Comparison of ENCODE assay signal across 8 cellular contexts in the genomic region with DNA sequence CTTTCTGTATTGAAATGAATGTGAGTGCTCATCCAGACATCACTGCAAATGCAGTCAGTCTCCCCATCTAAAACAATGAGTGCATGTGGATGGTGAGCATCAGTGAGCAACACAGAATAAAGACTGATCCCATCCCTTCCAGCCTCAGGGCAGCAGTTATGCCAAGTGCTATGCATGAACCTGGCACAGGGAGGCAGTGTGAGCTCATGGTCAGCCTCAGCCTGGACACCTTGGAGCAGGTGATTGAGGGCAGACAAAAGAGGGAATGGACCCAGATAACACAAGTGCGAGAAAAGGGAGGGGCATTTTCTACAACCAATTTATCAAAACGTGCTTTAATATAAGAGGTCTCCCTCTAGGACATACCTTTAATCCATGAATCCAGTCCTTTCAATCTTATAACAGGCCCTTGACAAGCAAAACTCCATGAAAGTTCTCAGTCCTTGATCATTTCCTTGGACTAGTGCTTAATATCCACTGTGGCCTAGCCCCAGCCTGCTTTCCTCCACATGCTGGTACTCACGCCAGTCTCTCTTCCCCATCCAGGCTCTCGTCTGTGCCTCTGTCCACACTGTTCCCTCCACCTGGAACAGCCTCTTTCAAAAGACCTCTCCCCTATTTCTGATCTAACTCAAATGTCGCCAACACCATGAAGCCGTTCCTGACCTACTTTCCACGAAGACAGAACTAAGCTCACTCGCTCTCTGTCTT. TPM values are rescaled to one million over a fixed set of nuclear protein-coding genes. Genes with fewer than 3 reads are reported as not detected.
A peak's percentile ranks its signal among the peaks of the same experiment; 100 is the strongest.
DNase-seq lines count a peak whose midpoint lies in the region; ATAC-seq, FAIRE-seq and TF ChIP-seq lines count a peak whose summit lies in the region.

No MANE protein-coding gene starts in this region.

- H3K27me3 ChIP-seq in esophagus muscularis mucosa: no peaks in the 10 kb centered on the region
- H3K27me3 ChIP-seq in pancreas: peaks cover 0 to 4% (median 0%) of the 10 kb centered on the region in 4 donors

- DNase-seq in GM03348 (ENCODE audit: low spot score): peak; percentile 52
- peak; percentile 3 for DNase-seq in NCI-H69 (lab: John Stamatoyannopoulos, UW)
- DNase-seq in esophagus muscularis mucosa (ENCODE audit: extremely low spot score): peak; percentile 55
- DNase-seq in pancreas: peak in 2 of 6 donors; percentile 28 to 50
- no peak for DNase-seq in RKO (ENCODE audit: low spot score)
- no peak for DNase-seq in activated T-cell treated with anti-CD3 and anti-CD28 coated beads for 4 hours

- ATAC-seq in pancreas (peak in 3 of 4 donors; percentile 65 to 82 (median 78)), HG02759 (IDR thresholded peaks at IDR 0.05; ENCODE audit: unreplicated experiment) (no peak), GM21381 (IDR thresholded peaks at IDR 0.05; ENCODE audit: unreplicated experiment) (no peak)

- intact Hi-C loops in esophagus muscularis mucosa (cut with DNase I): loop anchor here (5.0 kb wide), 1 partner anchor 116 kb away; no protein-coding TSS in a partner anchor
- intact Hi-C loops in pancreas (cut with DNase I): loop anchor here in 1 of 3 donors (10.0 kb wide), 1 partner anchor 104 kb away; a partner anchor contains a TSS

- TF ChIP-seq EP300 in esophagus muscularis mucosa (IDR thresholded peaks at IDR 0.05): no peak

- FAIRE-seq in pancreas (lab: Jason Lieb, UNC): no peak

- H3K36me3 ChIP-seq in esophagus muscularis mucosa: no peaks in the 10 kb centered on the region
- H3K36me3 ChIP-seq in pancreas: no peaks in the 10 kb centered on the region

- 82% methylated on average over 8 of the region's 8 CpGs for WGBS in esophagus muscularis mucosa
- WGBS in pancreas, 2 donors: 57 to 69% methylated on average over 8 of the region's 8 CpGs

- H3K27ac ChIP-seq in esophagus muscularis mucosa (replicated peaks in 1 of 4) (no peak overlapping the region), pancreas (no peak overlapping the region)

- H3K4me1 ChIP-seq in esophagus muscularis mucosa (no peaks in the 10 kb centered on the region), pancreas (no peaks in the 10 kb centered on the region)

- TF ChIP-seq POLR2A in esophagus muscularis mucosa (IDR thresholded peaks at IDR 0.05; ENCODE audit: low read depth): no peak

- H3K9me3 ChIP-seq in esophagus muscularis mucosa: no peaks in the 10 kb centered on the region
- H3K9me3 ChIP-seq in pancreas: no peaks in the 10 kb centered on the region

- H3K4me3 ChIP-seq in esophagus muscularis mucosa: no peak overlapping the region
- H3K4me3 ChIP-seq in pancreas: no peak overlapping the region

- peak; percentile 30 to 56 (median 37) for TF ChIP-seq CTCF in esophagus muscularis mucosa (IDR thresholded peaks at IDR 0.05)
- TF ChIP-seq CTCF in pancreas (IDR thresholded peaks at IDR 0.05): peak in 2 of 4 donors; percentile 7 to 24

RNA-seq across cellular contexts. Expression of a gene that starts 50.5 kb away (rescaled TPM):
- under 1 TPM; under 0.01 to 0.39 (median 0.19) TPM for total RNA-seq in esophagus muscularis mucosa
- total RNA-seq in pancreas: 1 to 10 TPM in 1 of 6 donors, under 1 TPM in 5; 0.03 to 1.2 (median 0.06) TPM
- under 1 TPM; 0.08 to 0.21 TPM for polyA plus RNA-seq in pancreas

Comparison
In these comparisons a context has a peak if more than half of its experiments do, and no peak if none do; other contexts are left out.
1. DNase-seq: peak in GM03348 (single experiment), NCI-H69 (single experiment) and esophagus muscularis mucosa (single experiment); none in RKO (single experiment) and activated T-cell treated with anti-CD3 and anti-CD28 coated beads for 4 hours (single experiment).
2. ATAC-seq: peak in pancreas (3 of 4); none in HG02759 (single experiment) and GM21381 (single experiment).